In genomic region chr10:69321037-69321715, GRCh38 we compare ENCODE assay signal across 10 cellular contexts. TPM values are rescaled to one million over a fixed set of nuclear protein-coding genes. Genes with fewer than 3 reads are reported as not detected.
DNase-seq lines count a peak whose midpoint lies in the region; ATAC-seq and TF ChIP-seq lines count a peak whose summit lies in the region.
"Had no signal": no experiment of that assay in that cellular context is flagged by ENCODE, and none has a peak within 500 bp of the region (broad histone marks: within the 10 kb centered on the region; RNA-seq: fewer than 3 reads in every experiment).

No MANE protein-coding gene starts in this region.

- peaks cover 36 to 59% of the 10 kb centered on the region in 2 donors for H3K4me1 ChIP-seq in thyroid gland

- H3K27me3 ChIP-seq in thyroid gland: no peaks in the 10 kb centered on the region

- H3K27ac Mint-ChIP-seq in activated naive CD4-positive, alpha-beta T cell treated with anti-CD3 and anti-CD28 coated beads, Interleukin-2, amount 50 U/mL, for 24 hours: peak overlapping the region; percentile 72
- H3K27ac Mint-ChIP-seq in activated naive CD8-positive, alpha-beta T cell treated with anti-CD3 and anti-CD28 coated beads, Interleukin-2, amount 50 U/mL, for 24 hours: peak overlapping the region; percentile 97
- H3K27ac Mint-ChIP-seq in immature natural killer cell: peak overlapping the region in 4 of 6 donors; percentile 42 to 88 (median 72)

- H3K36me3 ChIP-seq in thyroid gland: no peaks in the 10 kb centered on the region

- H3K4me3 Mint-ChIP-seq in activated naive CD4-positive, alpha-beta T cell treated with anti-CD3 and anti-CD28 coated beads, Interleukin-2, amount 50 U/mL, for 24 hours: peak overlapping the region; percentile 97
- H3K4me3 Mint-ChIP-seq in activated naive CD8-positive, alpha-beta T cell treated with anti-CD3 and anti-CD28 coated beads, Interleukin-2, amount 50 U/mL, for 24 hours: peak overlapping the region; percentile 98
- peak overlapping the region in 4 of 5 donors; percentile 94 to 95 (median 94) for H3K4me3 Mint-ChIP-seq in immature natural killer cell

- H3K36me3 Mint-ChIP-seq in activated naive CD4-positive, alpha-beta T cell treated with anti-CD3 and anti-CD28 coated beads, Interleukin-2, amount 50 U/mL, for 24 hours: no peaks in the 10 kb centered on the region
- peaks cover 13% of the 10 kb centered on the region for H3K36me3 Mint-ChIP-seq in activated naive CD8-positive, alpha-beta T cell treated with anti-CD3 and anti-CD28 coated beads, Interleukin-2, amount 50 U/mL, for 24 hours (ENCODE audit: low read depth)
- no peaks in the 10 kb centered on the region for H3K36me3 Mint-ChIP-seq in immature natural killer cell

- no peaks in the 10 kb centered on the region for H3K9me3 ChIP-seq in thyroid gland

- WGBS in thyroid gland, 2 donors: 78 to 93% methylated on average over 10 of the region's 10 CpGs

- no peak for DNase-seq in activated naive CD4-positive, alpha-beta T cell (lab: John Stamatoyannopoulos, UW)
- DNase-seq in activated naive CD8-positive, alpha-beta T cell treated with anti-CD3 and anti-CD28 coated beads, Interleukin-2, amount 50 U/mL, for 24 hours: no peak
- DNase-seq in immature natural killer cell: no peak
- no peak for DNase-seq in thyroid gland
- no peak for DNase-seq in DMS53 treated with DMSO at 0.1 percent for 48 hours (lab: John Stamatoyannopoulos, UW; ENCODE audit: unreplicated experiment)
- DNase-seq: NCI-H1092 treated with DMSO at 0.1 percent for 48 hours; stimulated activated CD8-positive, alpha-beta memory T cell treated with anti-CD3 and anti-CD28 coated beads, Interleukin-4, amount 100 ng/mL, for 48 hours had no signal

- H3K9me3 Mint-ChIP-seq in activated naive CD4-positive, alpha-beta T cell treated with anti-CD3 and anti-CD28 coated beads, Interleukin-2, amount 50 U/mL, for 24 hours: no peaks in the 10 kb centered on the region
- no peaks in the 10 kb centered on the region for H3K9me3 Mint-ChIP-seq in activated naive CD8-positive, alpha-beta T cell treated with anti-CD3 and anti-CD28 coated beads, Interleukin-2, amount 50 U/mL, for 24 hours
- peaks cover 0 to 1% (median 0%) of the 10 kb centered on the region in 6 donors for H3K9me3 Mint-ChIP-seq in immature natural killer cell

- intact Hi-C loops in thyroid gland (cut with DNase I): no loop called here

- H3K4me3 ChIP-seq in thyroid gland (replicated peaks in 1 of 3): no peak overlapping the region

- peaks cover 46% of the 10 kb centered on the region for H3K4me1 Mint-ChIP-seq in activated naive CD4-positive, alpha-beta T cell treated with anti-CD3 and anti-CD28 coated beads, Interleukin-2, amount 50 U/mL, for 24 hours
- peaks cover 71% of the 10 kb centered on the region for H3K4me1 Mint-ChIP-seq in activated naive CD8-positive, alpha-beta T cell treated with anti-CD3 and anti-CD28 coated beads, Interleukin-2, amount 50 U/mL, for 24 hours
- peaks cover 46 to 58% of the 10 kb centered on the region in 2 donors for H3K4me1 Mint-ChIP-seq in immature natural killer cell

- peak overlapping the region in 2 of 3 donors; percentile 10 to 91 for H3K27ac ChIP-seq in thyroid gland

- ATAC-seq in activated naive CD8-positive, alpha-beta T cell treated with anti-CD3 and anti-CD28 coated beads, Interleukin-2, amount 50 U/mL, for 24 hours: no peak
- no peak for ATAC-seq in GM21360 (IDR thresholded peaks at IDR 0.05; ENCODE audit: unreplicated experiment)
- ATAC-seq in GM18909 (IDR thresholded peaks at IDR 0.05; ENCODE audit: poor library complexity, unreplicated experiment): no peak

- no peak for TF ChIP-seq POLR2A in thyroid gland (IDR thresholded peaks at IDR 0.05)

- no peaks in the 10 kb centered on the region for H3K27me3 Mint-ChIP-seq in activated naive CD4-positive, alpha-beta T cell treated with anti-CD3 and anti-CD28 coated beads, Interleukin-2, amount 50 U/mL, for 24 hours
- H3K27me3 Mint-ChIP-seq in activated naive CD8-positive, alpha-beta T cell treated with anti-CD3 and anti-CD28 coated beads, Interleukin-2, amount 50 U/mL, for 24 hours: no peaks in the 10 kb centered on the region
- H3K27me3 Mint-ChIP-seq in immature natural killer cell (ENCODE audit: low read depth in 3 of 3): peaks cover 4 to 8% (median 6%) of the 10 kb centered on the region in 3 donors

- no peak for TF ChIP-seq CTCF in thyroid gland (IDR thresholded peaks at IDR 0.05)

RNA-seq across cellular contexts. Expression of gene HK1, which starts 42.9 kb away (rescaled TPM):
- polyA plus RNA-seq in immature natural killer cell: 10 to 100 TPM; 48.8 to 96.3 (median 72.2) TPM
- 100 to 1,000 TPM; 106 to 231 (median 189) TPM for total RNA-seq in thyroid gland
